In genomic region chr5:41339339-41339738, GRCh38 we compare ENCODE assay signal across 37 cellular contexts.
A peak's percentile ranks its signal among the peaks of the same experiment; 100 is the strongest.
DNase-seq lines count a peak whose midpoint lies in the region; ATAC-seq, FAIRE-seq and TF ChIP-seq lines count a peak whose summit lies in the region.
"Had no signal": no experiment of that assay in that cellular context is flagged by ENCODE, and none has a peak within 500 bp of the region (broad histone marks: within the 10 kb centered on the region; RNA-seq: fewer than 3 reads in every experiment).

No MANE protein-coding gene starts in this region.

- SMC1A ChIA-PET in GM12878 (lab: Charles Lee; ENCODE audit: uncharacterized antibody, unreplicated experiment) = interaction anchor here (0.7 kb wide), 1 partner anchor 69 kb away, joined by 3 read pairs; no protein-coding TSS in a partner anchor

- H3K4me3 ChIP-seq in GM12878 (no peak overlapping the region), neural cell (ENCODE audit: low read length) (no peak overlapping the region), esophagus squamous epithelium (no peak overlapping the region)
- H3K4me3 ChIP-seq: A549; BLaER1; BLaER1 treated with 17β-estradiol and CSF1 and Interleukin-3, amounts not matched to agents 10 nM and 100 nM had no signal

- H3K9ac ChIP-seq in GM12878 (ENCODE audit: control insufficient read depth, insufficient read depth, low read length) (no peak overlapping the region), neural cell (ENCODE audit: low read length) (no peak overlapping the region)
- H3K9ac ChIP-seq: BLaER1; BLaER1 treated with 17β-estradiol and CSF1 and Interleukin-3, amounts not matched to agents 10 nM and 100 nM had no signal

- no peak overlapping the region for H2AFZ ChIP-seq in GM12878 (ENCODE audit: control insufficient read depth, low read depth, low read length)
- H2AFZ ChIP-seq in neural cell (ENCODE audit: low read depth, low read length) = no peak overlapping the region

- no TSS peak for BruUV-seq in GM12878 (replicated peaks; lab: Mats Ljungman, UMichigan)

- FAIRE-seq in GM12878 (lab: Jason Lieb, UNC) (peak; percentile 44), islet of Langerhans (lab: Jason Lieb, UNC) (peak; percentile 56)
- FAIRE-seq: A204.1, A549, D721Med had no signal

- 0% methylated on average over 1 of the region's 1 CpG for WGBS in GM12878 (ENCODE audit: insufficient coverage, insufficient replicate concordance, low lambda C conversion rate, missing lambda C conversion rate)
- 71 to 78% methylated on average over 1 of the region's 1 CpG for WGBS in esophagus squamous epithelium, 2 donors

- POLR2A ChIA-PET in GM12878 (lab: Charles Lee) = no interaction called here

- no peak overlapping the region for H3K4me3 Mint-ChIP-seq in stimulated activated memory B cell treated with anti-CD40 and anti-IgM and Interleukin-4, amounts not matched to agents 10 μg/mL and 1 μg/mL and 100 μg/mL, for 72 hours
- H3K4me3 Mint-ChIP-seq in activated naive CD4-positive, alpha-beta T cell treated with anti-CD3 and anti-CD28 coated beads, Interleukin-2, amount 10 ng/mL, durations not matched to agents 7 days and 5 days = no peak overlapping the region
- H3K4me3 Mint-ChIP-seq: B cell; CD14-positive monocyte; CD4-positive, alpha-beta memory T cell; CD4-positive, alpha-beta T cell; CD8-positive, alpha-beta memory T cell; CD8-positive, alpha-beta T cell had no signal

- no peaks in the 10 kb centered on the region for H3K4me1 ChIP-seq in GM12878 (ENCODE audit: control insufficient read depth, insufficient read depth, low read length)
- H3K4me1 ChIP-seq in esophagus squamous epithelium = no peaks in the 10 kb centered on the region
- H3K4me1 ChIP-seq: BE2C; BLaER1; BLaER1 treated with 17β-estradiol and CSF1 and Interleukin-3, amounts not matched to agents 10 nM and 100 nM; Caco-2 had no signal

- no peak overlapping the region for H3K4me2 ChIP-seq in GM12878 (ENCODE audit: control insufficient read depth, insufficient read depth)
- H3K4me2 ChIP-seq in neural cell (ENCODE audit: low read length) = no peak overlapping the region
- H3K4me2 ChIP-seq: A549; BLaER1; BLaER1 treated with 17β-estradiol and CSF1 and Interleukin-3, amounts not matched to agents 10 nM and 100 nM had no signal

- H4K20me1 ChIP-seq in GM12878 (ENCODE audit: control insufficient read depth, insufficient read depth) (no peaks in the 10 kb centered on the region), neural cell (ENCODE audit: insufficient read depth) (no peaks in the 10 kb centered on the region)
- H4K20me1 ChIP-seq: BLaER1; BLaER1 treated with 17β-estradiol and CSF1 and Interleukin-3, amounts not matched to agents 10 nM and 100 nM had no signal

- TF ChIP-seq RAD21 in GM12878 (IDR thresholded peaks at IDR 0.05; ENCODE audit: insufficient read depth, low read depth, low read length) (no peak), neural cell (conservative IDR thresholded peaks at IDR 0.05) (no peak)

- no peaks in the 10 kb centered on the region for H3K9me3 Mint-ChIP-seq in stimulated activated memory B cell treated with anti-CD40 and anti-IgM and Interleukin-4, amounts not matched to agents 10 μg/mL and 1 μg/mL and 100 μg/mL, for 72 hours
- no peaks in the 10 kb centered on the region for H3K9me3 Mint-ChIP-seq in activated naive CD4-positive, alpha-beta T cell treated with anti-CD3 and anti-CD28 coated beads, Interleukin-2, amount 10 ng/mL, durations not matched to agents 7 days and 5 days
- H3K9me3 Mint-ChIP-seq: CD4-positive, CD25-positive, alpha-beta regulatory T cell; CD8-positive, alpha-beta T cell had no signal

- H3K27ac ChIP-seq in GM12878 (ENCODE audit: control insufficient read depth, insufficient read depth) (no peak overlapping the region), neural cell (ENCODE audit: low read length) (peak overlapping the region; percentile 31), esophagus squamous epithelium (no peak overlapping the region)
- H3K27ac ChIP-seq: 22Rv1; A549; BLaER1; BLaER1 treated with 17β-estradiol and CSF1 and Interleukin-3, amounts not matched to agents 10 nM and 100 nM; C4-2B had no signal

- no peaks in the 10 kb centered on the region for H3K27me3 Mint-ChIP-seq in stimulated activated memory B cell treated with anti-CD40 and anti-IgM and Interleukin-4, amounts not matched to agents 10 μg/mL and 1 μg/mL and 100 μg/mL, for 72 hours
- no peaks in the 10 kb centered on the region for H3K27me3 Mint-ChIP-seq in activated naive CD4-positive, alpha-beta T cell treated with anti-CD3 and anti-CD28 coated beads, Interleukin-2, amount 10 ng/mL, durations not matched to agents 7 days and 5 days
- H3K27me3 Mint-ChIP-seq: B cell; CD4-positive, alpha-beta memory T cell; CD4-positive, alpha-beta T cell; CD4-positive, CD25-positive, alpha-beta regulatory T cell; CD8-positive, alpha-beta memory T cell had no signal

- H3K9me3 ChIP-seq in GM12878 (replicated peaks; ENCODE audit: control insufficient read depth, insufficient read depth, low read length) (no peaks in the 10 kb centered on the region), neural cell (ENCODE audit: low read length) (no peaks in the 10 kb centered on the region), esophagus squamous epithelium (no peaks in the 10 kb centered on the region)
- H3K9me3 ChIP-seq: A549; BE2C; BLaER1; BLaER1 treated with 17β-estradiol and CSF1 and Interleukin-3, amounts not matched to agents 10 nM and 100 nM; Caco-2 had no signal

- CTCF ChIA-PET in GM12878 (lab: Yijun Ruan, JAX) = no interaction called here
- CTCF ChIA-PET in activated naive CD4-positive, alpha-beta T cell treated with anti-CD3 and anti-CD28 coated beads, Interleukin-2, amount 10 ng/mL, durations not matched to agents 7 days and 5 days (lab: Charles Lee) = no interaction called here

- no peaks in the 10 kb centered on the region for H3K36me3 ChIP-seq in GM12878 (ENCODE audit: control insufficient read depth in 2 of 2, insufficient read depth in 2 of 2, low read length in 1 of 2)
- no peaks in the 10 kb centered on the region for H3K36me3 ChIP-seq in neural cell (ENCODE audit: insufficient read depth, low read length)
- no peaks in the 10 kb centered on the region for H3K36me3 ChIP-seq in esophagus squamous epithelium
- H3K36me3 ChIP-seq: BE2C; BLaER1; BLaER1 treated with 17β-estradiol and CSF1 and Interleukin-3, amounts not matched to agents 10 nM and 100 nM had no signal

- no peak for TF ChIP-seq EP300 in GM12878 (IDR thresholded peaks at IDR 0.05; ENCODE audit: borderline replicate concordance in 1 of 2, control insufficient read depth in 1 of 2, low read depth in 2 of 2, low read length in 2 of 2)
- TF ChIP-seq EP300 in neural cell (conservative IDR thresholded peaks at IDR 0.05; ENCODE audit: poor library complexity, severe bottlenecking) = peak; percentile 50

- RAD21 ChIA-PET in GM12878 (lab: Charles Lee; ENCODE audit: unreplicated experiment) = no interaction called here

- no peaks in the 10 kb centered on the region for H3K36me3 Mint-ChIP-seq in stimulated activated memory B cell treated with anti-CD40 and anti-IgM and Interleukin-4, amounts not matched to agents 10 μg/mL and 1 μg/mL and 100 μg/mL, for 72 hours
- no peaks in the 10 kb centered on the region for H3K36me3 Mint-ChIP-seq in activated naive CD4-positive, alpha-beta T cell treated with anti-CD3 and anti-CD28 coated beads, Interleukin-2, amount 10 ng/mL, durations not matched to agents 7 days and 5 days
- H3K36me3 Mint-ChIP-seq: CD14-positive monocyte; CD4-positive, alpha-beta memory T cell; CD4-positive, CD25-positive, alpha-beta regulatory T cell; CD8-positive, alpha-beta memory T cell; CD8-positive, alpha-beta T cell had no signal

- TF ChIP-seq POLR2A in GM12878 (IDR thresholded peaks at IDR 0.05; ENCODE audit: low read depth, low read length) (no peak), esophagus squamous epithelium (IDR thresholded peaks at IDR 0.05) (no peak)

- TF ChIP-seq CTCF in GM12878 (IDR thresholded peaks at IDR 0.05 in 2 of 3, conservative IDR thresholded peaks at IDR 0.05 in 1 of 3; ENCODE audit: control insufficient read depth in 2 of 3, extremely low read depth in 1 of 3, insufficient read depth in 1 of 3, low read depth in 3 of 3, low read length in 3 of 3) (no peak), neural cell (IDR thresholded peaks at IDR 0.05; ENCODE audit: poor library complexity, severe bottlenecking) (no peak), esophagus squamous epithelium (IDR thresholded peaks at IDR 0.05) (no peak)

- H3K4me1 Mint-ChIP-seq in stimulated activated memory B cell treated with anti-CD40 and anti-IgM and Interleukin-4, amounts not matched to agents 10 μg/mL and 1 μg/mL and 100 μg/mL, for 72 hours = no peaks in the 10 kb centered on the region
- no peaks in the 10 kb centered on the region for H3K4me1 Mint-ChIP-seq in activated naive CD4-positive, alpha-beta T cell treated with anti-CD3 and anti-CD28 coated beads, Interleukin-2, amount 10 ng/mL, durations not matched to agents 7 days and 5 days
- H3K4me1 Mint-ChIP-seq: B cell; CD14-positive monocyte; CD4-positive, alpha-beta memory T cell; CD4-positive, CD25-positive, alpha-beta regulatory T cell; CD8-positive, alpha-beta memory T cell had no signal

- intact Hi-C loops in GM12878 (cut with micrococcal nuclease; ENCODE audit: unreplicated experiment) = no loop called here
- intact Hi-C loops in esophagus squamous epithelium (cut with DNase I) = no loop called here

- H3K79me2 ChIP-seq in GM12878 (ENCODE audit: control insufficient read depth, insufficient read depth, low read length) = no peaks in the 10 kb centered on the region
- H3K79me2 ChIP-seq in neural cell (replicated peaks; ENCODE audit: insufficient read depth, low read length) = no peaks in the 10 kb centered on the region

- ATAC-seq in GM12878 (no peak), HG02623 (IDR thresholded peaks at IDR 0.05; ENCODE audit: unreplicated experiment) (no peak)
- ATAC-seq in stimulated activated memory B cell treated with anti-CD40 and anti-IgM and Interleukin-4, amounts not matched to agents 10 μg/mL and 1 μg/mL and 100 μg/mL, for 72 hours = peak; percentile 53
- ATAC-seq: A549; CD8-positive, alpha-beta T cell had no signal

- H3K27ac Mint-ChIP-seq in stimulated activated memory B cell treated with anti-CD40 and anti-IgM and Interleukin-4, amounts not matched to agents 10 μg/mL and 1 μg/mL and 100 μg/mL, for 72 hours = no peak overlapping the region
- no peak overlapping the region for H3K27ac Mint-ChIP-seq in activated naive CD4-positive, alpha-beta T cell treated with anti-CD3 and anti-CD28 coated beads, Interleukin-2, amount 10 ng/mL, durations not matched to agents 7 days and 5 days
- H3K27ac Mint-ChIP-seq: B cell; CD14-positive monocyte; CD4-positive, alpha-beta memory T cell; CD4-positive, alpha-beta T cell; CD8-positive, alpha-beta memory T cell; CD8-positive, alpha-beta T cell had no signal

- no peak for DNase-seq in GM12878 (ENCODE audit: low read depth, low spot score)
- no peak for DNase-seq in NCI-H510A treated with DMSO at 0.1 percent for 48 hours (lab: John Stamatoyannopoulos, UW)
- DNase-seq in esophagus squamous epithelium (lab: John Stamatoyannopoulos, UW) = no peak
- DNase-seq in activated naive CD4-positive, alpha-beta T cell treated with anti-CD3 and anti-CD28 coated beads, Interleukin-2, amount 10 ng/mL, durations not matched to agents 7 days and 5 days = no peak
- DNase-seq: 8988T; ACHN; AML-193; BE2C; C1 segment of cervical spinal cord; Caco-2; Calu3; CD4-positive, alpha-beta memory T cell; CD4-positive, alpha-beta T cell; CD4-positive, CD25-positive, alpha-beta regulatory T cell; CD8-positive, alpha-beta memory T cell; CD8-positive, alpha-beta T cell; COR-L47; DMS 273 treated with DMSO at 0.1 percent for 48 hours; DMS153; DMS53; DMS79; DMS79 treated with DMSO at 0.1 percent for 48 hours; DND-41; EL had no signal

- H3F3A ChIP-seq in neural cell (ENCODE audit: insufficient read depth, low read length, poor library complexity, severe bottlenecking) = no peaks in the 10 kb centered on the region

- in situ Hi-C loops in GM12878 (cut with MboI) = no loop called here

- H3K27me3 ChIP-seq in GM12878 (replicated peaks in 1 of 2; ENCODE audit: control insufficient read depth in 2 of 2, insufficient read depth in 2 of 2, low read length in 1 of 2) (no peaks in the 10 kb centered on the region), neural cell (ENCODE audit: insufficient read depth, low read depth, low read length) (no peaks in the 10 kb centered on the region), esophagus squamous epithelium (no peaks in the 10 kb centered on the region)
- H3K27me3 ChIP-seq: BE2C; BLaER1; BLaER1 treated with 17β-estradiol and CSF1 and Interleukin-3, amounts not matched to agents 10 nM and 100 nM had no signal

- H3K9me2 ChIP-seq in neural cell (ENCODE audit: insufficient read depth, low read length) = no peaks in the 10 kb centered on the region
